In genomic region chr1:17600313-17600712, GRCh38 we compare ENCODE assay signal across 27 cellular contexts.
DNase-seq lines count a peak whose midpoint lies in the region; ATAC-seq, FAIRE-seq and TF ChIP-seq lines count a peak whose summit lies in the region.
"Had no signal": no experiment of that assay in that cellular context is flagged by ENCODE, and none has a peak within 500 bp of the region (broad histone marks: within the 10 kb centered on the region; RNA-seq: fewer than 3 reads in every experiment).

No MANE protein-coding gene starts in this region.

- DNase-seq in HepG2 (ENCODE audit: low spot score) (no peak), right lobe of liver (no peak), colonic mucosa (no peak), osteoblast (ENCODE audit: insufficient read length, low spot score, missing footprints) (peak; percentile 13), transverse colon (no peak), H9 (no peak)
- DNase-seq in activated CD4-positive, alpha-beta T cell treated with anti-CD3 and anti-CD28 coated beads for 4 hours: no peak
- DNase-seq: CD8-positive, alpha-beta T cell; DMS 273 treated with DMSO at 0.1 percent for 48 hours; DMS79; EL; GF-D8; MV-4-11; NCI-H1105; NCI-H1436 treated with DMSO at 0.1 percent for 48 hours; NCI-H187 treated with DMSO at 0.1 percent for 48 hours; NCI-H2171 treated with DMSO at 0.1 percent for 48 hours; NCI-H345; NCI-H524 treated with DMSO at 0.1 percent for 48 hours; NCI-H82; PC-9; RPMI8226; SHP77 had no signal

- intact Hi-C loops in HepG2 (cut with micrococcal nuclease; ENCODE audit: unreplicated experiment) (no loop called here), right lobe of liver (cut with DNase I) (loop anchor here in 1 of 2 donors (10.0 kb wide), 1 partner anchor 96 kb away; no protein-coding TSS in a partner anchor), colonic mucosa (cut with DNase I) (no loop called here), transverse colon (cut with DNase I; ENCODE audit: low total_unique reads) (no loop called here)

- POLR2A ChIA-PET in HepG2 (lab: Yijun Ruan, JAX): interaction anchor here (1.1 to 1.5 kb wide), 2 partner anchors 11 to 20 kb away, joined by 3 to 4 read pairs; no protein-coding TSS in a partner anchor

- H3K27ac Mint-ChIP-seq in H9: 0 out of 7 replicates have a peak overlapping the region, but pooled peaks of 1 of the 3 experiments have one; percentile 44
- H3K27ac Mint-ChIP-seq: CD8-positive, alpha-beta T cell had no signal

- H3K9ac ChIP-seq in HepG2 (ENCODE audit: insufficient read depth, low read depth, low read length) (no peak overlapping the region), colonic mucosa (ENCODE audit: low read depth in 2 of 2, low read length in 2 of 2) (peak overlapping the region in 1 of 2 donors; percentile 67), H9 (ENCODE audit: extremely low read depth, insufficient read length, low read length) (no peak overlapping the region)

- H3K36me3 ChIP-seq in HepG2 (replicated peaks in 1 of 2; ENCODE audit: control insufficient read depth in 1 of 2, insufficient read depth in 2 of 2, low read length in 2 of 2) (peaks cover 37 to 86% of the 10 kb centered on the region in 2 experiments), right lobe of liver (peaks cover 0 to 47% (median 14%) of the 10 kb centered on the region in 4 donors), colonic mucosa (no peaks in the 10 kb centered on the region), osteoblast (ENCODE audit: insufficient read depth, low read length) (peaks cover 6% of the 10 kb centered on the region), transverse colon (no peaks in the 10 kb centered on the region)

- H4K91ac ChIP-seq in H9 (ENCODE audit: insufficient read length, low read depth, low read length): no peak overlapping the region

- H3K4me3 ChIP-seq in HepG2 (replicated peaks in 1 of 3; ENCODE audit: insufficient read depth in 1 of 3, low read depth in 2 of 3, low read length in 3 of 3) (no peak overlapping the region), right lobe of liver (no peak overlapping the region), colonic mucosa (no peak overlapping the region), osteoblast (ENCODE audit: insufficient read depth, low read length) (no peak overlapping the region), transverse colon (no peak overlapping the region)
- H3K4me3 ChIP-seq: K562, PC-9 had no signal

- H3K27me3 ChIP-seq in HepG2 (ENCODE audit: control insufficient read depth in 1 of 2, insufficient read depth in 2 of 2, low read length in 2 of 2) (no peaks in the 10 kb centered on the region), right lobe of liver (no peaks in the 10 kb centered on the region), colonic mucosa (no peaks in the 10 kb centered on the region), osteoblast (ENCODE audit: insufficient read depth, low read length) (no peaks in the 10 kb centered on the region), transverse colon (no peaks in the 10 kb centered on the region), H9 (ENCODE audit: insufficient read depth, low read length) (no peaks in the 10 kb centered on the region)

- H3K23me2 ChIP-seq in H9 (ENCODE audit: insufficient read length, low read depth, low read length, poor library complexity, severe bottlenecking): no peaks in the 10 kb centered on the region

- H3K4ac ChIP-seq in H9 (ENCODE audit: low read depth, low read length): no peak overlapping the region

- H2AK5ac ChIP-seq in H9 (ENCODE audit: insufficient read length, low read length): no peak overlapping the region

- H3K23ac ChIP-seq in H9 (ENCODE audit: insufficient read length, low read depth, low read length): no peak overlapping the region

- TF ChIP-seq RAD21 in HepG2 (CRISPR knock-in tag; IDR thresholded peaks at IDR 0.05): no peak

- no peak overlapping the region for H2BK20ac ChIP-seq in H9 (ENCODE audit: low read depth, low read length, poor library complexity, severe bottlenecking)

- H3K4me3 Mint-ChIP-seq in H9: no peak overlapping the region; a peak in 1 of 5 replicates
- H3K4me3 Mint-ChIP-seq: CD8-positive, alpha-beta T cell had no signal

- CTCF ChIA-PET in HepG2 (lab: Yijun Ruan, JAX; ENCODE audit: low intra/inter-chr PET ratio, low total read pairs): no interaction called here

- no peak for FAIRE-seq in HepG2 (lab: Jason Lieb, UNC)
- FAIRE-seq: GM12891, H54, K562 had no signal

- no peak overlapping the region for H2AFZ ChIP-seq in HepG2 (ENCODE audit: low read length)
- H2AFZ ChIP-seq in osteoblast (ENCODE audit: low read length): no peak overlapping the region
- H2AFZ ChIP-seq in H9 (ENCODE audit: low read length): no peak overlapping the region
- H2AFZ ChIP-seq: PC-9 had no signal

- peaks cover 30% of the 10 kb centered on the region for H3K79me2 ChIP-seq in HepG2 (ENCODE audit: insufficient read depth, low read length)
- no peaks in the 10 kb centered on the region for H3K79me2 ChIP-seq in osteoblast (ENCODE audit: insufficient read depth, low read length)
- H3K79me2 ChIP-seq in H9 (ENCODE audit: insufficient read depth, low read length): no peaks in the 10 kb centered on the region

- H4K20me1 ChIP-seq in HepG2 (ENCODE audit: insufficient read depth, low read length): peaks cover 10% of the 10 kb centered on the region; the same call in 1 of the 2 replicates
- peaks cover 18% of the 10 kb centered on the region for H4K20me1 ChIP-seq in osteoblast (ENCODE audit: insufficient read depth, low read length)
- no peaks in the 10 kb centered on the region for H4K20me1 ChIP-seq in H9 (ENCODE audit: control insufficient read depth, insufficient read depth, insufficient read length)

- H3K4me2 ChIP-seq in HepG2 (ENCODE audit: low read depth, low read length): no peak overlapping the region
- no peak overlapping the region for H3K4me2 ChIP-seq in osteoblast (ENCODE audit: insufficient read depth, low read length)
- H3K4me2 ChIP-seq in H9 (ENCODE audit: insufficient read depth, insufficient read length, low read length): no peak overlapping the region
- H3K4me2 ChIP-seq: PC-9 had no signal

- H3K9me3 ChIP-seq in HepG2 (ENCODE audit: low read length): no peaks in the 10 kb centered on the region
- H3K9me3 ChIP-seq in right lobe of liver: no peaks in the 10 kb centered on the region
- H3K9me3 ChIP-seq in colonic mucosa: no peaks in the 10 kb centered on the region
- no peaks in the 10 kb centered on the region for H3K9me3 ChIP-seq in osteoblast (ENCODE audit: low read depth, low read length)
- no peaks in the 10 kb centered on the region for H3K9me3 ChIP-seq in transverse colon
- no peaks in the 10 kb centered on the region for H3K9me3 ChIP-seq in H9 (ENCODE audit: control insufficient read depth, low read depth, low read length)

- WGBS in HepG2 (ENCODE audit: low lambda C conversion rate): 93% methylated on average over 6 of the region's 6 CpGs
- WGBS in right lobe of liver (ENCODE audit: insufficient coverage, low coverage, low lambda C conversion rate, missing lambda C conversion rate): 36% methylated on average over 6 of the region's 6 CpGs
- WGBS in transverse colon (ENCODE audit: low coverage in 1 of 2), 2 donors: 58 to 69% methylated on average over 2 to 6 of the region's 6 CpGs
- WGBS in H9 (ENCODE audit: extremely low coverage, insufficient read length, low lambda C conversion rate): no CpG with 5 or more reads among the region's 6 CpGs

- ATAC-seq in HepG2: no peak
- ATAC-seq in right lobe of liver: no peak
- ATAC-seq in GM21529 (IDR thresholded peaks at IDR 0.05; ENCODE audit: unreplicated experiment): no peak
- ATAC-seq: CD8-positive, alpha-beta T cell; K562 had no signal

- no peaks in the 10 kb centered on the region for H3K27me3 Mint-ChIP-seq in H9 (ENCODE audit: low read depth)

- BruUV-seq in HepG2 (replicated peaks; lab: Mats Ljungman, UMichigan): no TSS peak

- H3K4me1 ChIP-seq in HepG2 (ENCODE audit: insufficient read depth, low read length) (peaks cover 27% of the 10 kb centered on the region), right lobe of liver (peaks cover 0 to 33% (median 6%) of the 10 kb centered on the region in 4 donors), colonic mucosa (peaks cover 20% of the 10 kb centered on the region), osteoblast (ENCODE audit: insufficient read depth, low read length) (no peaks in the 10 kb centered on the region), transverse colon (peaks cover 11 to 70% (median 54%) of the 10 kb centered on the region in 4 donors), H9 (ENCODE audit: insufficient read depth, low read length) (no peaks in the 10 kb centered on the region; the same call in 1 of the 2 replicates)

- H3K36me3 Mint-ChIP-seq in H9 (ENCODE audit: insufficient read depth in 1 of 3, low read depth in 3 of 3): peaks cover 3 to 13% (median 8%) of the 10 kb centered on the region in 3 experiments; a peak in 6 of 7 replicates
- H3K36me3 Mint-ChIP-seq: CD8-positive, alpha-beta T cell had no signal

- no peak overlapping the region for H4K5ac ChIP-seq in H9 (ENCODE audit: insufficient read length, low read depth, low read length)

- TF ChIP-seq CTCF in HepG2 (CRISPR knock-in tag; IDR thresholded peaks at IDR 0.05): no peak
- TF ChIP-seq CTCF in right lobe of liver (IDR thresholded peaks at IDR 0.05): no peak
- no peak for TF ChIP-seq CTCF in colonic mucosa (IDR thresholded peaks at IDR 0.05)
- no peak for TF ChIP-seq CTCF in osteoblast (IDR thresholded peaks at IDR 0.05; ENCODE audit: extremely low read depth, low read depth, low read length)
- TF ChIP-seq CTCF in transverse colon (IDR thresholded peaks at IDR 0.05): no peak
- no peak for TF ChIP-seq CTCF in H9 (conservative IDR thresholded peaks at IDR 0.05)

- no peak for TF ChIP-seq EP300 in HepG2 (IDR thresholded peaks at IDR 0.05; ENCODE audit: low read depth in 2 of 2, low read length in 2 of 2)
- no peak for TF ChIP-seq EP300 in HepG2 (CRISPR knock-in tag; IDR thresholded peaks at IDR 0.05; ENCODE audit: borderline replicate concordance)
- no peak for TF ChIP-seq EP300 in transverse colon (IDR thresholded peaks at IDR 0.05; ENCODE audit: low read depth)

- H3K56ac ChIP-seq in H9 (ENCODE audit: insufficient read length, low read depth, low read length): no peak overlapping the region

- H2BK12ac ChIP-seq in H9 (ENCODE audit: insufficient read length, low read depth, low read length): no peak overlapping the region

- H4K8ac ChIP-seq in H9 (replicated peaks; ENCODE audit: insufficient read length, low read depth, low read length): no peak overlapping the region

- H2BK15ac ChIP-seq in H9 (ENCODE audit: low read depth, low read length): no peak overlapping the region

- no peak overlapping the region for H3T11ph ChIP-seq in H9 (ENCODE audit: low read length)

- H3K27ac ChIP-seq in HepG2 (ENCODE audit: extremely low read length, insufficient read depth, low read length) (no peak overlapping the region), right lobe of liver (no peak overlapping the region), colonic mucosa (peak overlapping the region; percentile 20), osteoblast (ENCODE audit: low read depth, low read length) (no peak overlapping the region), transverse colon (peak overlapping the region in 3 of 4 donors; percentile 5 to 97 (median 91)), H9 (ENCODE audit: insufficient read length, low read depth, low read length) (no peak overlapping the region)
- H3K27ac ChIP-seq: PC-9 had no signal

- H3K79me1 ChIP-seq in H9 (ENCODE audit: insufficient read depth, low read depth, low read length, poor library complexity, severe bottlenecking): no peaks in the 10 kb centered on the region

- no peaks in the 10 kb centered on the region for H3K9me3 Mint-ChIP-seq in H9
- H3K9me3 Mint-ChIP-seq: CD8-positive, alpha-beta T cell had no signal

- H2BK120ac ChIP-seq in H9 (ENCODE audit: low read depth, low read length, poor library complexity, severe bottlenecking): no peak overlapping the region

- H3K4me1 Mint-ChIP-seq in H9: peaks cover 11 to 19% of the 10 kb centered on the region in 2 experiments

- TF ChIP-seq POLR2A in HepG2 (IDR thresholded peaks at IDR 0.05; ENCODE audit: insufficient read depth in 1 of 2, low read depth in 2 of 2, low read length in 2 of 2) (no peak), right lobe of liver (IDR thresholded peaks at IDR 0.05) (no peak), transverse colon (IDR thresholded peaks at IDR 0.05) (no peak)

- H2BK5ac ChIP-seq in H9 (ENCODE audit: insufficient read length, low read length): no peak overlapping the region

- in situ Hi-C loops in HepG2 (cut with HindIII; ENCODE audit: extremely low pct_ligation_motif_present, low pct_unique_long_range_greater_than_20kb) (no loop called here), transverse colon (cut with MboI; ENCODE audit: low pct_ligation_motif_present in 1 of 4, low pct_unique_long_range_greater_than_20kb in 1 of 4, low sequenced_read_pairs in 3 of 4) (loop anchor here in 1 of 4 donors (10.0 kb wide), 1 partner anchor 96 kb away; no protein-coding TSS in a partner anchor)

- H3K14ac ChIP-seq in H9 (ENCODE audit: insufficient read depth, low read length): no peak overlapping the region

- H3K18ac ChIP-seq in H9 (ENCODE audit: insufficient read length, low read depth, low read length): no peak overlapping the region

Comparison
In these comparisons a context has a peak if more than half of its experiments do, and no peak if none do; other contexts are left out.
1. H3K27ac ChIP-seq: peak in colonic mucosa (single experiment) and transverse colon (3 of 4); none in HepG2 (single experiment), right lobe of liver (0 of 3), osteoblast (single experiment) and H9 (single experiment).